In the genomic region with DNA sequence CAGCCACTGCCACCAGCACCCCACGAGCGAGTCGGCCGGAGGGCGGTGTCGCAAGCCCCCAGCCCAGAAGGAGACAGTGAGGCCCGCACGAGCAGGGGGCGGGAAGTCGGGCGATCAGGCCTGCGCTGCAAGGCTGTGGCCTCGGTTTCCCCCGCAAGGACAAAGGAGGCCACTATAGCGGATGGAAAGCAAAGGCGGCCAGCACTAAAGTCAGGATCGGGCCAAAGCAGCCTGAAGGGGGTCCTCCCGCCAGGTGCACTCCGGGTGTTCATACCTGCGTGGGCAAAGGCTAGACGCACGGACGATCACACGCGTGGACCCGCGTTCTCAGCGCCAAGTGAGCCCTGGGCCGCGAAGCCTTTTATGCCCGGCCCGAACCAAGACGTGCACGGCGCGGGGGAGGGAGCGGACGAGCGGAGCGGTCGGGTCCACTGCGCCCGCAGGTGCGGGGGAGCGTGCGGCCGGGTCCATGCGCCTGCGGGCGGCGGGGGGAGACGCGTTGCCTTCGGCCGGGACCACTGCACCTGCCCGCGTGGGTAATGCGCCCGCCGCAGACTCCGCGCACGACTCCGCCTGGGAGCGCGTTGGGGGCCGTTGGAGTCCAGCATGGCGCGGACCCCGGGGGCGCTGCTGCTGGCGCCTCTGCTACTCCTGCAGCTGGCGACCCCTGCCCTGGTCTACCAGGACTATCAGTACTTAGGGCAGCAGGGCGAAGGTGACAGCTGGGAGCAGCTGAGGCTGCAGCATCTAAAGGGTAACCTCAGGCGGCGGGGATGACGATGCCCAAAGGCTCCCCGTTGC, we compare ENCODE assay signal across 1 cellular context.
A peak's percentile ranks its signal among the peaks of the same experiment; 100 is the strongest.
TF ChIP-seq lines count a peak whose summit lies in the region.

A gene (minus strand): TSS at position 335 of the 801 bp plus-strand sequence. CDS start 539 bp downstream, outside the sequence.
A gene (plus strand): TSS at position 604 of the 801 bp plus-strand sequence. CDS start 3 bp downstream, at position 607.

TF ChIP-seq in HepG2, 621 proteins besides CTCF, POLR2A, EP300 and RAD21 (continued from another document):
- TF ChIP-seq KDM2A (CRISPR knock-in tag; IDR thresholded peaks at IDR 0.05; ENCODE audit: borderline replicate concordance, low read depth): peak; percentile 80
- peak; percentile 84; the same call in 1 of the 2 replicates for TF ChIP-seq KDM5B (CRISPR knock-in tag; IDR thresholded peaks at IDR 0.05; ENCODE audit: borderline replicate concordance)
- no peak; the same call in 1 of the 2 replicates for TF ChIP-seq MIER3 (CRISPR knock-in tag; IDR thresholded peaks at IDR 0.05; ENCODE audit: borderline replicate concordance)
- no peak for TF ChIP-seq ZNF530 (CRISPR knock-in tag; IDR thresholded peaks at IDR 0.05; ENCODE audit: low read depth)
- no peak for TF ChIP-seq SP1 (IDR thresholded peaks at IDR 0.05)
- TF ChIP-seq SP1 (CRISPR knock-in tag; IDR thresholded peaks at IDR 0.05): peak; percentile 42
- no peak for TF ChIP-seq SETDB1 (CRISPR knock-in tag; IDR thresholded peaks at IDR 0.05; ENCODE audit: borderline replicate concordance)
- peak; percentile 45 for TF ChIP-seq ZNF792 (CRISPR knock-in tag; IDR thresholded peaks at IDR 0.05)
- no peak; the same call in 1 of the 2 replicates for TF ChIP-seq SP5 (CRISPR knock-in tag; IDR thresholded peaks at IDR 0.05; ENCODE audit: borderline replicate concordance, low read depth)
- TF ChIP-seq, protein P1, sequence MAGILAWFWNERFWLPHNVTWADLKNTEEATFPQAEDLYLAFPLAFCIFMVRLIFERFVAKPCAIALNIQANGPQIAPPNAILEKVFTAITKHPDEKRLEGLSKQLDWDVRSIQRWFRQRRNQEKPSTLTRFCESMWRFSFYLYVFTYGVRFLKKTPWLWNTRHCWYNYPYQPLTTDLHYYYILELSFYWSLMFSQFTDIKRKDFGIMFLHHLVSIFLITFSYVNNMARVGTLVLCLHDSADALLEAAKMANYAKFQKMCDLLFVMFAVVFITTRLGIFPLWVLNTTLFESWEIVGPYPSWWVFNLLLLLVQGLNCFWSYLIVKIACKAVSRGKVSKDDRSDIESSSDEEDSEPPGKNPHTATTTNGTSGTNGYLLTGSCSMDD (CRISPR knock-in tag; IDR thresholded peaks at IDR 0.05): no peak
- peak; percentile 59; the same call in 1 of the 2 replicates for TF ChIP-seq SATB2 (CRISPR knock-in tag; IDR thresholded peaks at IDR 0.05)
- TF ChIP-seq ZNF337 (CRISPR knock-in tag; IDR thresholded peaks at IDR 0.05; ENCODE audit: borderline replicate concordance, low read depth): peak; percentile 71; the same call in 1 of the 2 replicates
- TF ChIP-seq ZNF747 (CRISPR knock-in tag; IDR thresholded peaks at IDR 0.05; ENCODE audit: borderline replicate concordance): peak; percentile 85; the same call in 1 of the 2 replicates
- TF ChIP-seq, protein P2, sequence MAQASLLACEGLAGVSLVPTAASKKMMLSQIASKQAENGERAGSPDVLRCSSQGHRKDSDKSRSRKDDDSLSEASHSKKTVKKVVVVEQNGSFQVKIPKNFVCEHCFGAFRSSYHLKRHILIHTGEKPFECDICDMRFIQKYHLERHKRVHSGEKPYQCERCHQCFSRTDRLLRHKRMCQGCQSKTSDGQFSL (CRISPR knock-in tag; IDR thresholded peaks at IDR 0.05): no peak
- TF ChIP-seq ZNF143 (CRISPR knock-in tag; IDR thresholded peaks at IDR 0.05): no peak; the same call in 1 of the 2 replicates
- TF ChIP-seq ZNF782 (CRISPR knock-in tag; IDR thresholded peaks at IDR 0.05; ENCODE audit: borderline replicate concordance): no peak
- TF ChIP-seq, protein P3, sequence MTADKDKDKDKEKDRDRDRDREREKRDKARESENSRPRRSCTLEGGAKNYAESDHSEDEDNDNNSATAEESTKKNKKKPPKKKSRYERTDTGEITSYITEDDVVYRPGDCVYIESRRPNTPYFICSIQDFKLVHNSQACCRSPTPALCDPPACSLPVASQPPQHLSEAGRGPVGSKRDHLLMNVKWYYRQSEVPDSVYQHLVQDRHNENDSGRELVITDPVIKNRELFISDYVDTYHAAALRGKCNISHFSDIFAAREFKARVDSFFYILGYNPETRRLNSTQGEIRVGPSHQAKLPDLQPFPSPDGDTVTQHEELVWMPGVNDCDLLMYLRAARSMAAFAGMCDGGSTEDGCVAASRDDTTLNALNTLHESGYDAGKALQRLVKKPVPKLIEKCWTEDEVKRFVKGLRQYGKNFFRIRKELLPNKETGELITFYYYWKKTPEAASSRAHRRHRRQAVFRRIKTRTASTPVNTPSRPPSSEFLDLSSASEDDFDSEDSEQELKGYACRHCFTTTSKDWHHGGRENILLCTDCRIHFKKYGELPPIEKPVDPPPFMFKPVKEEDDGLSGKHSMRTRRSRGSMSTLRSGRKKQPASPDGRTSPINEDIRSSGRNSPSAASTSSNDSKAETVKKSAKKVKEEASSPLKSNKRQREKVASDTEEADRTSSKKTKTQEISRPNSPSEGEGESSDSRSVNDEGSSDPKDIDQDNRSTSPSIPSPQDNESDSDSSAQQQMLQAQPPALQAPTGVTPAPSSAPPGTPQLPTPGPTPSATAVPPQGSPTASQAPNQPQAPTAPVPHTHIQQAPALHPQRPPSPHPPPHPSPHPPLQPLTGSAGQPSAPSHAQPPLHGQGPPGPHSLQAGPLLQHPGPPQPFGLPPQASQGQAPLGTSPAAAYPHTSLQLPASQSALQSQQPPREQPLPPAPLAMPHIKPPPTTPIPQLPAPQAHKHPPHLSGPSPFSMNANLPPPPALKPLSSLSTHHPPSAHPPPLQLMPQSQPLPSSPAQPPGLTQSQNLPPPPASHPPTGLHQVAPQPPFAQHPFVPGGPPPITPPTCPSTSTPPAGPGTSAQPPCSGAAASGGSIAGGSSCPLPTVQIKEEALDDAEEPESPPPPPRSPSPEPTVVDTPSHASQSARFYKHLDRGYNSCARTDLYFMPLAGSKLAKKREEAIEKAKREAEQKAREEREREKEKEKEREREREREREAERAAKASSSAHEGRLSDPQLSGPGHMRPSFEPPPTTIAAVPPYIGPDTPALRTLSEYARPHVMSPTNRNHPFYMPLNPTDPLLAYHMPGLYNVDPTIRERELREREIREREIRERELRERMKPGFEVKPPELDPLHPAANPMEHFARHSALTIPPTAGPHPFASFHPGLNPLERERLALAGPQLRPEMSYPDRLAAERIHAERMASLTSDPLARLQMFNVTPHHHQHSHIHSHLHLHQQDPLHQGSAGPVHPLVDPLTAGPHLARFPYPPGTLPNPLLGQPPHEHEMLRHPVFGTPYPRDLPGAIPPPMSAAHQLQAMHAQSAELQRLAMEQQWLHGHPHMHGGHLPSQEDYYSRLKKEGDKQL (CRISPR knock-in tag; IDR thresholded peaks at IDR 0.05; ENCODE audit: low read depth): peak; percentile 54
- TF ChIP-seq RBM22 (optimal IDR thresholded peaks at IDR 0.05; ENCODE audit: low read length): no peak
- TF ChIP-seq, protein P4, sequence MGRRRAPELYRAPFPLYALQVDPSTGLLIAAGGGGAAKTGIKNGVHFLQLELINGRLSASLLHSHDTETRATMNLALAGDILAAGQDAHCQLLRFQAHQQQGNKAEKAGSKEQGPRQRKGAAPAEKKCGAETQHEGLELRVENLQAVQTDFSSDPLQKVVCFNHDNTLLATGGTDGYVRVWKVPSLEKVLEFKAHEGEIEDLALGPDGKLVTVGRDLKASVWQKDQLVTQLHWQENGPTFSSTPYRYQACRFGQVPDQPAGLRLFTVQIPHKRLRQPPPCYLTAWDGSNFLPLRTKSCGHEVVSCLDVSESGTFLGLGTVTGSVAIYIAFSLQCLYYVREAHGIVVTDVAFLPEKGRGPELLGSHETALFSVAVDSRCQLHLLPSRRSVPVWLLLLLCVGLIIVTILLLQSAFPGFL (CRISPR knock-in tag; IDR thresholded peaks at IDR 0.05): no peak
- no peak for TF ChIP-seq TOE1 (CRISPR knock-in tag; IDR thresholded peaks at IDR 0.05)
- peak; percentile 92 for TF ChIP-seq ZNF563 (CRISPR knock-in tag; IDR thresholded peaks at IDR 0.05)
- peak; percentile 70; the same call in 1 of the 2 replicates for TF ChIP-seq TOPORS (CRISPR knock-in tag; IDR thresholded peaks at IDR 0.05)
- TF ChIP-seq GLI4 (CRISPR knock-in tag; IDR thresholded peaks at IDR 0.05; ENCODE audit: borderline replicate concordance): peak; percentile 75; the same call in 1 of the 2 replicates
- 0 out of 2 replicates have a peak, but pooled peaks have one; percentile 47 for TF ChIP-seq SOX5 (CRISPR knock-in tag; IDR thresholded peaks at IDR 0.05; ENCODE audit: borderline replicate concordance)
- TF ChIP-seq, protein P5, sequence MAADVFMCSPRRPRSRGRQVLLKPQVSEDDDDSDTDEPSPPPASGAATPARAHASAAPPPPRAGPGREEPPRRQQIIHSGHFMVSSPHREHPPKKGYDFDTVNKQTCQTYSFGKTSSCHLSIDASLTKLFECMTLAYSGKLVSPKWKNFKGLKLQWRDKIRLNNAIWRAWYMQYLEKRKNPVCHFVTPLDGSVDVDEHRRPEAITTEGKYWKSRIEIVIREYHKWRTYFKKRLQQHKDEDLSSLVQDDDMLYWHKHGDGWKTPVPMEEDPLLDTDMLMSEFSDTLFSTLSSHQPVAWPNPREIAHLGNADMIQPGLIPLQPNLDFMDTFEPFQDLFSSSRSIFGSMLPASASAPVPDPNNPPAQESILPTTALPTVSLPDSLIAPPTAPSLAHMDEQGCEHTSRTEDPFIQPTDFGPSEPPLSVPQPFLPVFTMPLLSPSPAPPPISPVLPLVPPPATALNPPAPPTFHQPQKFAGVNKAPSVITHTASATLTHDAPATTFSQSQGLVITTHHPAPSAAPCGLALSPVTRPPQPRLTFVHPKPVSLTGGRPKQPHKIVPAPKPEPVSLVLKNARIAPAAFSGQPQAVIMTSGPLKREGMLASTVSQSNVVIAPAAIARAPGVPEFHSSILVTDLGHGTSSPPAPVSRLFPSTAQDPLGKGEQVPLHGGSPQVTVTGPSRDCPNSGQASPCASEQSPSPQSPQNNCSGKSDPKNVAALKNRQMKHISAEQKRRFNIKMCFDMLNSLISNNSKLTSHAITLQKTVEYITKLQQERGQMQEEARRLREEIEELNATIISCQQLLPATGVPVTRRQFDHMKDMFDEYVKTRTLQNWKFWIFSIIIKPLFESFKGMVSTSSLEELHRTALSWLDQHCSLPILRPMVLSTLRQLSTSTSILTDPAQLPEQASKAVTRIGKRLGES (CRISPR knock-in tag; IDR thresholded peaks at IDR 0.05; ENCODE audit: borderline replicate concordance): no peak
- no peak for TF ChIP-seq TRIM24 (CRISPR knock-in tag; IDR thresholded peaks at IDR 0.05)
- TF ChIP-seq KAT8 (CRISPR knock-in tag; IDR thresholded peaks at IDR 0.05): peak; percentile 79
- peak; percentile 52; the same call in 1 of the 3 replicates for TF ChIP-seq MXI1 (IDR thresholded peaks at IDR 0.05; ENCODE audit: borderline replicate concordance, low read depth, low read length)
- peak; percentile 91 for TF ChIP-seq ZIK1 (CRISPR knock-in tag; IDR thresholded peaks at IDR 0.05; ENCODE audit: borderline replicate concordance, low read depth)
- TF ChIP-seq ZBTB3 (CRISPR knock-in tag; IDR thresholded peaks at IDR 0.05; ENCODE audit: borderline replicate concordance, low read depth): no peak
- TF ChIP-seq SRSF4 (IDR thresholded peaks at IDR 0.05; ENCODE audit: low read depth, low read length, poor library complexity, severe bottlenecking): no peak
- TF ChIP-seq TBX3 (IDR thresholded peaks at IDR 0.05; ENCODE audit: borderline replicate concordance): no peak
- TF ChIP-seq PHF5A (CRISPR knock-in tag; IDR thresholded peaks at IDR 0.05; ENCODE audit: low read depth, unreplicated experiment): peak; percentile 60
- TF ChIP-seq, protein P6, sequence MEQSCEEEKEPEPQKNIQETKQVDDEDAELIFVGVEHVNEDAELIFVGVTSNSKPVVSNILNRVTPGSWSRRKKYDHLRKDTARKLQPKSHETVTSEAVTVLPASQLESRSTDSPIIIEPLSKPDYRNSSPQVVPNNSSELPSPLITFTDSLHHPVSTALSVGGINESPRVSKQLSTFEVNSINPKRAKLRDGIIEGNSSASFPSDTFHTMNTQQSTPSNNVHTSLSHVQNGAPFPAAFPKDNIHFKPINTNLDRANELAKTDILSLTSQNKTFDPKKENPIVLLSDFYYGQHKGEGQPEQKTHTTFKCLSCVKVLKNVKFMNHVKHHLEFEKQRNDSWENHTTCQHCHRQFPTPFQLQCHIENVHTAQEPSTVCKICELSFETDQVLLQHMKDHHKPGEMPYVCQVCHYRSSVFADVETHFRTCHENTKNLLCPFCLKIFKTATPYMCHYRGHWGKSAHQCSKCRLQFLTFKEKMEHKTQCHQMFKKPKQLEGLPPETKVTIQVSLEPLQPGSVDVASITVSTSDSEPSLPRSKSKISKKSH (CRISPR knock-in tag; IDR thresholded peaks at IDR 0.05; ENCODE audit: borderline replicate concordance): peak; percentile 49; the same call in 1 of the 2 replicates
